8 cellular contexts compared by ENCODE assay signal in the genomic region with DNA sequence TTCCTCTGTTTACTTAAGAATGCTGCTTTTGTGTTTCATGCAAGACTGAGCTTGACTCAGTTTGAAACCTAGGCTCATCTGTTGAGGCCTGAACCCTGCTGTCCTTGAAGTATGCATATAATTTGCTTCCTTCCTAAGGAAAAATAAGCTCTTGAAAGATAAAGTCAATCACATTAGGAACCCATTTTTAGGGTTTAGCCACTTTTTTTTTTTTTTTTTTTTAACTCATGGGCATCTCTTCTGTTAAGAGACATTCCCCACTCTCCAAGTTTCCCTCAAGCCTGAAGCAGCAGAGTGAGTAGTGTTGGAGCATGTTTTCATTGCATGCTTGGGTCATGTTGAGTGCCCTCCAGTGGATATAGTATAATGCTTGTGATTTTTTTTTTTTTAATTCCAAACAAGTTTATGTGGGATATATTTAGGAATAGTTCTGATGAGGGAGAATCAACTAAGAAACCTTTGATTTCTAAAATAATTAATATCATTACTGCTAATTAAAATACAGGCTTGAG. TPM values are rescaled to one million over a fixed set of nuclear protein-coding genes. Genes with fewer than 3 reads are reported as not detected.
DNase-seq lines count a peak whose midpoint lies in the region; ATAC-seq and TF ChIP-seq lines count a peak whose summit lies in the region.

No MANE protein-coding gene starts in this region.

- no peaks in the 10 kb centered on the region for H3K27me3 ChIP-seq in AG04450 (ENCODE audit: control insufficient read depth, insufficient read depth, low read length)
- no peaks in the 10 kb centered on the region for H3K27me3 ChIP-seq in right lobe of liver

- H3K9me3 ChIP-seq in AG04450 (ENCODE audit: control insufficient read depth, insufficient read depth, low read length) = peaks cover 2% of the 10 kb centered on the region; the same call in 1 of the 2 replicates
- H3K9me3 ChIP-seq in right lobe of liver = no peaks in the 10 kb centered on the region

- CTCF ChIA-PET in AG04450 (lab: Charles Lee) = interaction anchor here (0.6 to 2.3 kb wide), 11 partner anchors 11 to 874 kb away, joined by 3 to 11 read pairs (median 4); a partner anchor contains a TSS

- H3K27ac ChIP-seq in AG04450 (ENCODE audit: low read depth, low read length) = no peak overlapping the region
- H3K27ac ChIP-seq in right lobe of liver = no peak overlapping the region

- no peaks in the 10 kb centered on the region for H3K36me3 ChIP-seq in right lobe of liver

- DNase-seq in AG04450 (ENCODE audit: low read depth, low spot score) (no peak), GM03348 (ENCODE audit: low spot score) (peak; percentile 43), NCI-H2029 treated with DMSO at 0.1 percent for 48 hours (lab: John Stamatoyannopoulos, UW) (peak; percentile 38), brain pericyte (ENCODE audit: low read depth, low spot score) (peak; percentile 41), right lobe of liver (no peak), lower leg skin (ENCODE audit: low spot score in 2 of 2) (no peak), GM19238 (ENCODE audit: insufficient read length, low spot score) (no peak)
- no peak for DNase-seq in activated CD4-positive, CD25-positive, alpha-beta regulatory T cell (lab: John Stamatoyannopoulos, UW)

- TF ChIP-seq POLR2A in right lobe of liver (IDR thresholded peaks at IDR 0.05) = no peak
- TF ChIP-seq POLR2A in lower leg skin (IDR thresholded peaks at IDR 0.05) = no peak

- TF ChIP-seq CTCF in AG04450 (IDR thresholded peaks at IDR 0.05; ENCODE audit: low read depth, low read length) = peak; percentile 45
- TF ChIP-seq CTCF in right lobe of liver (IDR thresholded peaks at IDR 0.05) = peak in 3 of 4 donors; percentile 21 to 32 (median 28)
- TF ChIP-seq CTCF in lower leg skin (IDR thresholded peaks at IDR 0.05) = no peak

- intact Hi-C loops in right lobe of liver (cut with DNase I) (no loop called here), lower leg skin (cut with DNase I; ENCODE audit: low total_unique reads) (loop anchor here (10.0 kb wide), 1 partner anchor 618 kb away; no protein-coding TSS in a partner anchor)

- ATAC-seq in right lobe of liver = peak in 1 of 4 donors; percentile 14

- H3K4me3 ChIP-seq in AG04450 (ENCODE audit: low read depth, low read length) (peak overlapping the region; percentile 11; the same call in 1 of the 2 replicates), right lobe of liver (no peak overlapping the region), lower leg skin (ENCODE audit: low read depth, poor library complexity, severe bottlenecking) (no peak overlapping the region)

- H3K4me1 ChIP-seq in right lobe of liver = peaks cover 0 to 44% (median 9%) of the 10 kb centered on the region in 4 donors

- POLR2A ChIA-PET in AG04450 (lab: Yijun Ruan, JAX) = interaction anchor here (0.7 kb wide), 1 partner anchor 668 kb away, joined by 10 read pairs; no protein-coding TSS in a partner anchor

RNA-seq across cellular contexts. Expression of a gene that starts 3.6 kb away (rescaled TPM):
- polyA plus RNA-seq in AG04450 (2011; rRNA removed) = 352 and 453 TPM in 2 replicates
- 1,439 and 1,879 TPM in 2 replicates for polyA minus RNA-seq in AG04450 (2011; rRNA and poly(A)+ RNA removed)
- total RNA-seq in right lobe of liver = 100 to 1,000 TPM; 107 to 160 (median 138) TPM
- 100 to 1,000 TPM; 263 to 421 (median 300) TPM for total RNA-seq in lower leg skin

Comparison
In these comparisons a context has a peak if more than half of its experiments do, and no peak if none do; other contexts are left out.
1. DNase-seq: peak in GM03348 (single experiment), NCI-H2029 treated with DMSO at 0.1 percent for 48 hours (single experiment) and brain pericyte (single experiment); none in AG04450 (single experiment), right lobe of liver (0 of 3), lower leg skin (0 of 2), activated CD4-positive, CD25-positive, alpha-beta regulatory T cell (0 of 4) and GM19238 (single experiment).
2. CTCF ChIP-seq: peak in AG04450 (single experiment) and right lobe of liver (3 of 4); none in lower leg skin (0 of 3).